11 cellular contexts compared by ENCODE assay signal in genomic region chr12:75087656-75088055, GRCh38.
DNase-seq lines count a peak whose midpoint lies in the region; ATAC-seq and TF ChIP-seq lines count a peak whose summit lies in the region.
"Had no signal": no experiment of that assay in that cellular context is flagged by ENCODE, and none has a peak within 500 bp of the region (broad histone marks: within the 10 kb centered on the region; RNA-seq: fewer than 3 reads in every experiment).

No MANE protein-coding gene starts in this region.

- TF ChIP-seq EP300 in stomach (IDR thresholded peaks at IDR 0.05) = no peak

- TF ChIP-seq POLR2A in stomach (IDR thresholded peaks at IDR 0.05) = no peak

- WGBS in stomach, 5 donors = 26 to 55% (median 37%) methylated on average over 1 of the region's 1 CpG

- peak; percentile 42 for ATAC-seq in activated T-helper 17 cell treated with anti-CD3 and anti-CD28 coated beads, Interleukin-2, amount 50 U/mL, for 72 hours (replicated peaks)
- ATAC-seq in sciatic nerve = no peak

- H3K4me1 Mint-ChIP-seq in activated T-helper 17 cell treated with anti-CD3 and anti-CD28 coated beads, Interleukin-2, amount 50 U/mL, for 72 hours = no peaks in the 10 kb centered on the region
- peaks cover 14% of the 10 kb centered on the region for H3K4me1 Mint-ChIP-seq in mesothelial cell of epicardium

- H3K27ac Mint-ChIP-seq in activated T-helper 17 cell treated with anti-CD3 and anti-CD28 coated beads, Interleukin-2, amount 50 U/mL, for 72 hours = no peak overlapping the region
- peak overlapping the region; percentile 67 for H3K27ac Mint-ChIP-seq in mesothelial cell of epicardium

- no peak overlapping the region for H3K4me3 ChIP-seq in stomach
- H3K4me3 ChIP-seq: MG63 had no signal

- in situ Hi-C loops in GM13976 (cut with MboI; ENCODE audit: low sequenced_read_pairs, unreplicated experiment) = no loop called here

- no peak for DNase-seq in GM13976 (ENCODE audit: low spot score)
- no peak for DNase-seq in mesothelial cell of epicardium (ENCODE audit: low spot score in 2 of 2, unreplicated experiment in 2 of 2)
- DNase-seq in sciatic nerve (ENCODE audit: low spot score) = no peak
- no peak for DNase-seq in NOMO-1 treated with dmso at 0.1 percent for 144 hours (lab: John Stamatoyannopoulos, UW; ENCODE audit: unreplicated experiment)
- DNase-seq in NCI-H146 treated with DMSO at 0.1 percent for 48 hours (lab: John Stamatoyannopoulos, UW; ENCODE audit: unreplicated experiment) = no peak
- no peak for DNase-seq in stomach
- DNase-seq: central memory CD4-positive, alpha-beta T cell; MG63; midbrain had no signal

- H3K9me3 Mint-ChIP-seq in activated T-helper 17 cell treated with anti-CD3 and anti-CD28 coated beads, Interleukin-2, amount 50 U/mL, for 72 hours = no peaks in the 10 kb centered on the region
- H3K9me3 Mint-ChIP-seq in mesothelial cell of epicardium = peaks cover 3% of the 10 kb centered on the region

- peaks cover 0 to 3% (median 0%) of the 10 kb centered on the region in 4 donors for H3K4me1 ChIP-seq in stomach

- H3K36me3 Mint-ChIP-seq in activated T-helper 17 cell treated with anti-CD3 and anti-CD28 coated beads, Interleukin-2, amount 50 U/mL, for 72 hours (ENCODE audit: low read depth) = no peaks in the 10 kb centered on the region
- H3K36me3 Mint-ChIP-seq in mesothelial cell of epicardium = no peaks in the 10 kb centered on the region

- H3K9me3 ChIP-seq in stomach = no peaks in the 10 kb centered on the region
- H3K9me3 ChIP-seq: MG63 had no signal

- TF ChIP-seq CTCF in GM13976 (IDR thresholded peaks at IDR 0.05; ENCODE audit: borderline replicate concordance, control extremely low read depth, extremely low read depth, insufficient read depth, missing control alignments) (peak; percentile 1), LNCAP (IDR thresholded peaks at IDR 0.05) (peak; percentile 45; the same call in 1 of the 2 replicates), mesothelial cell of epicardium (IDR thresholded peaks at IDR 0.05; ENCODE audit: unreplicated experiment) (no peak), stomach (IDR thresholded peaks at IDR 0.05) (peak in 1 of 7 experiments; percentile 10)

- no peaks in the 10 kb centered on the region for H3K27me3 ChIP-seq in stomach
- H3K27me3 ChIP-seq: MG63 had no signal

- no peaks in the 10 kb centered on the region for H3K27me3 Mint-ChIP-seq in activated T-helper 17 cell treated with anti-CD3 and anti-CD28 coated beads, Interleukin-2, amount 50 U/mL, for 72 hours
- no peaks in the 10 kb centered on the region for H3K27me3 Mint-ChIP-seq in mesothelial cell of epicardium (ENCODE audit: low read depth)

- no peak overlapping the region for H3K27ac ChIP-seq in stomach

- intact Hi-C loops in sciatic nerve (cut with DNase I) (no loop called here), stomach (cut with DNase I; ENCODE audit: low total_unique reads) (no loop called here)

- H3K36me3 ChIP-seq in stomach = no peaks in the 10 kb centered on the region
- H3K36me3 ChIP-seq: MG63 had no signal

- no peak overlapping the region for H3K4me3 Mint-ChIP-seq in activated T-helper 17 cell treated with anti-CD3 and anti-CD28 coated beads, Interleukin-2, amount 50 U/mL, for 72 hours
- H3K4me3 Mint-ChIP-seq in mesothelial cell of epicardium = no peak overlapping the region
